In genomic region chr9:6975198-6975597, GRCh38 we compare ENCODE assay signal across 21 cellular contexts.
DNase-seq lines count a peak whose midpoint lies in the region; ATAC-seq, FAIRE-seq and TF ChIP-seq lines count a peak whose summit lies in the region.
"Had no signal": no experiment of that assay in that cellular context is flagged by ENCODE, and none has a peak within 500 bp of the region (broad histone marks: within the 10 kb centered on the region; RNA-seq: fewer than 3 reads in every experiment).

No MANE protein-coding gene starts in this region.

- no peak for TF ChIP-seq EP300 in esophagus muscularis mucosa (IDR thresholded peaks at IDR 0.05)

- FAIRE-seq in pancreas (lab: Jason Lieb, UNC) = peak; percentile 17

- H3K27me3 ChIP-seq in pancreas = no peaks in the 10 kb centered on the region
- H3K27me3 ChIP-seq in esophagus muscularis mucosa = no peaks in the 10 kb centered on the region
- H3K27me3 ChIP-seq: BLaER1, MG63 had no signal

- H3K4me1 ChIP-seq in pancreas = peaks cover 11 to 22% (median 13%) of the 10 kb centered on the region in 3 donors
- no peaks in the 10 kb centered on the region for H3K4me1 ChIP-seq in esophagus muscularis mucosa
- H3K4me1 ChIP-seq: BLaER1 had no signal

- no peak for TF ChIP-seq POLR2A in esophagus muscularis mucosa (IDR thresholded peaks at IDR 0.05; ENCODE audit: low read depth)

- DNase-seq in NCI-H146 (lab: John Stamatoyannopoulos, UW) (peak; percentile 18), NCI-H146 treated with DMSO at 0.1 percent for 48 hours (lab: John Stamatoyannopoulos, UW; ENCODE audit: unreplicated experiment) (no peak), SK-N-MC (ENCODE audit: low read depth, low spot score) (no peak), fibroblast of gingiva (ENCODE audit: low read depth) (peak; percentile 15), pancreas (no peak), esophagus muscularis mucosa (ENCODE audit: extremely low spot score) (no peak)
- no peak for DNase-seq in central memory CD4-positive, alpha-beta T cell
- DNase-seq: CD4-positive, alpha-beta memory T cell; DMS153; GDM1; GM23248; Kasumi-1; MG63; NCI-H1105; NCI-H1694 treated with DMSO at 0.1 percent for 48 hours; NCI-H226; NCI-H524; SHP77 treated with DMSO at 0.1 percent for 48 hours had no signal

- no peaks in the 10 kb centered on the region for H3K9me3 ChIP-seq in SK-N-MC (ENCODE audit: low read depth, low read length)
- H3K9me3 ChIP-seq in pancreas = no peaks in the 10 kb centered on the region
- H3K9me3 ChIP-seq in esophagus muscularis mucosa = no peaks in the 10 kb centered on the region
- H3K9me3 ChIP-seq: BLaER1, HAP-1, MG63 had no signal

- intact Hi-C loops in pancreas (cut with DNase I) (no loop called here), esophagus muscularis mucosa (cut with DNase I) (no loop called here)

- H3K36me3 ChIP-seq in SK-N-MC (ENCODE audit: insufficient read depth, low read length) (no peaks in the 10 kb centered on the region), pancreas (no peaks in the 10 kb centered on the region), esophagus muscularis mucosa (no peaks in the 10 kb centered on the region)
- H3K36me3 ChIP-seq: BLaER1, HAP-1, MG63 had no signal

- no peak overlapping the region for H3K9ac ChIP-seq in SK-N-MC (ENCODE audit: insufficient read length)
- H3K9ac ChIP-seq: BLaER1, GM23248 had no signal

- peak overlapping the region; percentile 10; the same call in 1 of the 2 replicates for H3K4me3 ChIP-seq in SK-N-MC
- H3K4me3 ChIP-seq in pancreas = no peak overlapping the region
- H3K4me3 ChIP-seq in esophagus muscularis mucosa = no peak overlapping the region
- H3K4me3 ChIP-seq: BLaER1, GM23248, HAP-1, MG63 had no signal

- WGBS in pancreas, 2 donors = 16 to 17% methylated on average over 2 of the region's 2 CpGs
- 93% methylated on average over 2 of the region's 2 CpGs for WGBS in esophagus muscularis mucosa

- H3K27ac ChIP-seq in SK-N-MC (no peak overlapping the region), pancreas (no peak overlapping the region), esophagus muscularis mucosa (replicated peaks in 1 of 4) (no peak overlapping the region)
- H3K27ac ChIP-seq: BLaER1, GM23248 had no signal

- peak in 3 of 4 donors; percentile 30 to 44 (median 38) for ATAC-seq in pancreas
- ATAC-seq in HG02840 (IDR thresholded peaks at IDR 0.05; ENCODE audit: low FRiP score, unreplicated experiment) = no peak

- TF ChIP-seq CTCF in pancreas (IDR thresholded peaks at IDR 0.05) (no peak), esophagus muscularis mucosa (IDR thresholded peaks at IDR 0.05) (no peak)

Comparison
In these comparisons a context has a peak if more than half of its experiments do, and no peak if none do; other contexts are left out.
1. DNase-seq: peak in NCI-H146 (single experiment) and fibroblast of gingiva (single experiment); none in NCI-H146 treated with DMSO at 0.1 percent for 48 hours (single experiment), SK-N-MC (single experiment), pancreas (0 of 6), esophagus muscularis mucosa (single experiment) and central memory CD4-positive, alpha-beta T cell (single experiment).